In the genomic region with DNA sequence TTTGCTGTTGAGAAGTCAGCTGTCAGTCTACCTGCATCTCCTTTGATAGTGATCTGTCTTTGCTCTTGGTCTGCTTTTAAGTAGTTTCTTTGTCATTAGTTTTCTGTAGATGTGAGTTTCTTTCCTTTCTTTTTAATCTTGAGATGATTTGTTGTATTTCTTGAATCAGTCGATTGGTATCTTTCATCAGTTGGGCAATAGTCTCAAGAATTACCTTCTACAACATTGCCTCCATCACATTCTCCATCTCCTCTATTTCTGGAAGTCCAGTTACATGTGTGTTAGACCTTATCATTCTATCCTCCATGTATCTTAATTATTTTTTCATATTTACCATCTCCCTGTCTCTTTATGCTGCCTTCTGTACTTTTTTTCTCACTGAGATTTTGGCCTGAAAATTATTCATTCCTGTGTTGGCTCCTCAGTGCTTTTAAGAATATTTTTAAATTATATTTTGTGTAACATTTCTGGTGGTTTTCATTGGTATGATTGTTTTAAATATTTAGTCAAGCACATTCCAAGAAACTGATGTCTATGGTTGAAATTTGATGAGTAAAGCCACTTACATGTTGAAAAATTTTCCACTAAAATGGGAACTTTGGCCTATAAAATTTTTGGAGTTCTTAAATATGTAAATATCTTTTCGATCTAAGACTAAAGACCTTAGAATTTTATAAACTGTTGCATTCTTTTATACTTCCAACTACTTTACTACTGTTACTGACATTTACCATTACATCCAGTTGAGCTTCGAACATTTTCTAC, we compare ENCODE assay signal across 1 cellular context.
TF ChIP-seq lines count a peak whose summit lies in the region.

No MANE protein-coding gene starts in this region.

TF ChIP-seq in IMR-90, 13 proteins besides CTCF, POLR2A, EP300 and RAD21 (continued from another document):
- TF ChIP-seq FOS (IDR thresholded peaks at IDR 0.05; ENCODE audit: low read depth, low read length): 0 out of 2 replicates have a peak, but pooled peaks have one; percentile 2
- TF ChIP-seq, protein P1, sequence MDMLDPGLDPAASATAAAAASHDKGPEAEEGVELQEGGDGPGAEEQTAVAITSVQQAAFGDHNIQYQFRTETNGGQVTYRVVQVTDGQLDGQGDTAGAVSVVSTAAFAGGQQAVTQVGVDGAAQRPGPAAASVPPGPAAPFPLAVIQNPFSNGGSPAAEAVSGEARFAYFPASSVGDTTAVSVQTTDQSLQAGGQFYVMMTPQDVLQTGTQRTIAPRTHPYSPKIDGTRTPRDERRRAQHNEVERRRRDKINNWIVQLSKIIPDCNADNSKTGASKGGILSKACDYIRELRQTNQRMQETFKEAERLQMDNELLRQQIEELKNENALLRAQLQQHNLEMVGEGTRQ (IDR thresholded peaks at IDR 0.05; ENCODE audit: low read depth, low read length): no peak
- peak; percentile 25; the same call in 1 of the 2 replicates for TF ChIP-seq MAFK (IDR thresholded peaks at IDR 0.05; ENCODE audit: low read depth, low read length)
- no peak for TF ChIP-seq BHLHE40 (IDR thresholded peaks at IDR 0.05; ENCODE audit: low read depth, low read length)
